In genomic region chr12:69239922-69240624, GRCh38 we compare ENCODE assay signal across 1 cellular context.
A peak's percentile ranks its signal among the peaks of the same experiment; 100 is the strongest.
TF ChIP-seq lines count a peak whose summit lies in the region.

No MANE protein-coding gene starts in this region.

TF ChIP-seq in K562, 482 proteins besides CTCF, POLR2A, EP300 and RAD21 (continued from another document):
- TF ChIP-seq NONO (IDR thresholded peaks at IDR 0.05; ENCODE audit: low read depth in 2 of 2, low read length in 1 of 2) (0 out of 4 replicates have a peak, but pooled peaks of 1 of the 2 experiments have one; percentile 53), YY1 (IDR thresholded peaks at IDR 0.05; ENCODE audit: borderline replicate concordance in 1 of 3, control insufficient read depth in 1 of 3, extremely low read depth in 1 of 3, insufficient read depth in 3 of 3, insufficient read length in 1 of 3, insufficient replicate concordance in 2 of 3, low read depth in 1 of 3, low read length in 2 of 3) (peak in 1 of 3 experiments; percentile 57), EP400 (IDR thresholded peaks at IDR 0.05) (0 out of 2 replicates have a peak, but pooled peaks have one; percentile 37)
